In genomic region chr4:133869486-133869885, GRCh38 we compare ENCODE assay signal across 23 cellular contexts.
"Had no signal": no experiment of that assay in that cellular context is flagged by ENCODE, and none has a peak within 500 bp of the region (broad histone marks: within the 10 kb centered on the region; RNA-seq: fewer than 3 reads in every experiment).

No MANE protein-coding gene starts in this region.

- H3K36me3 ChIP-seq: left lung, lower lobe of right lung, ovary, right atrium auricular region, right lobe of liver, stomach, thyroid gland, transverse colon, upper lobe of left lung, vagina had no signal

- FAIRE-seq: kidney had no signal

- H3K9me3 ChIP-seq: left lung, lower lobe of right lung, right atrium auricular region, right lobe of liver, testis, thyroid gland, transverse colon, upper lobe of left lung, vagina had no signal

- H3K4me3 ChIP-seq: hepatocyte, left lung, lower lobe of right lung, ovary, right atrium auricular region, right lobe of liver, stomach, testis, thyroid gland, transverse colon, upper lobe of left lung, vagina had no signal

- H2AFZ ChIP-seq: hepatocyte had no signal

- H3K27me3 ChIP-seq: hepatocyte, left lung, ovary, right atrium auricular region, right lobe of liver, stomach, testis, thyroid gland, transverse colon, upper lobe of left lung, vagina had no signal

- H3K4me2 ChIP-seq: hepatocyte had no signal

- DNase-seq: kidney; left colon; left lung; lower lobe of right lung; mesendoderm; naive B cell; natural killer cell; ovary; right lobe of liver; stimulated activated CD4-positive, alpha-beta T cell treated with anti-CD3 and anti-CD28 coated beads, Interleukin-12 subunit alpha, Interleukin-12 subunit beta, amount 100 ng/mL, for 4 hours; stimulated activated CD4-positive, alpha-beta T cell treated with anti-CD3 and anti-CD28 coated beads, Interleukin-15, amount 100 ng/mL, for 24 hours; stimulated activated CD4-positive, alpha-beta T cell treated with anti-CD3 and anti-CD28 coated beads, Interleukin-2, amount 100 ng/mL, for 24 hours; stimulated activated CD4-positive, alpha-beta T cell treated with anti-CD3 and anti-CD28 coated beads, Interleukin-4, amount 100 ng/mL, for 1 hour; stimulated activated naive B cell treated with anti-CD40 and anti-IgM and Interleukin-4, amounts not matched to agents 10 μg/mL and 1 μg/mL and 100 μg/mL, for 72 hours; stimulated activated naive CD8-positive, alpha-beta T cell treated with anti-CD3 and anti-CD28 coated beads, Interleukin-15, Interleukin-2, amounts not matched to agents 100 U/mL and 50 U/mL, for 24 hours; stomach; testis; thyroid gland; transverse colon; upper lobe of left lung had no signal

- H3K27ac ChIP-seq: hepatocyte, left lung, lower lobe of right lung, ovary, right atrium auricular region, right lobe of liver, stomach, testis, thyroid gland, transverse colon, upper lobe of left lung, vagina had no signal

- H3K4me1 ChIP-seq: left lung, lower lobe of right lung, right atrium auricular region, right lobe of liver, stomach, testis, thyroid gland, transverse colon, upper lobe of left lung, vagina had no signal

- ATAC-seq: left colon; left lung; lower lobe of right lung; natural killer cell; right lobe of liver; stimulated activated naive B cell treated with anti-CD40 and anti-IgM and Interleukin-4, amounts not matched to agents 10 μg/mL and 1 μg/mL and 100 μg/mL, for 72 hours; stimulated activated naive CD8-positive, alpha-beta T cell treated with anti-CD3 and anti-CD28 coated beads, Interleukin-15, Interleukin-2, amounts not matched to agents 100 U/mL and 50 U/mL, for 24 hours had no signal

- H3K79me2 ChIP-seq: hepatocyte had no signal
